ENCODE assay signal across 8 cellular contexts in the genomic region with DNA sequence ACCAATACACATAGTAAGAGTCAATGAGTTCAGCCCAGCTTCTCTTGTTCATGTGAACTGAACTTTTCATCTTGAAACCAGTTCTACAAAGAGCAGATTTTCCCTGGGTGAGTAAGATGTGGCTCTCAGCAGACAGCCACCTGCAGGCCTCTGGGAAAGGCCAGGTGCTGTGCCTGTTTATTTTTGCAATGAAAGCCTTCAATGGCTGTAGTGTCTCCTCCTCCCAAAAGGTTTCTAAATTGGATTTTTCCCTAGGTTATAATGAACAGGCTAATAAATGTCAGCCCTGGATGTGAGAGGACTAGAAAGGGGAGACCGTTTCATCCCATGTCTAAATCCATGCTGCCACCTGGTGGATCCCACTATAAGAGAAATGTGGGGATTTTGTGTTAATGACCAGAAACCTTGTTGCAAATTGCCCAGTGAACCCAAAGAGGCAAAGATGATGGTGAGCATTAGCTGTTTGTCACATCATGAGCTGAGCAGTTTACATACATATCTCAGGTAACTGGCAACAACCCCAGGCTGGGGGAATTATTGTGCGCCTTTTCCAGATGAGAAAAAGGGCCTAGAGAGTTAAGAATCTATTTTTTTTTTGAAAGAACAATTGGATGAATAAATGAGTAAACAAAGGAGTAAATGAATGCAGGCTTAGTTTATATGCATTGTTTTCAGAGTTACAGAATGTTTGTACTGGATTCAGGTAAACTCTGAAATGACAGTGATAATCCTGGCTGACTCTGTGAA. TPM values are rescaled to one million over a fixed set of nuclear protein-coding genes. Genes with fewer than 3 reads are reported as not detected.
A peak's percentile ranks its signal among the peaks of the same experiment; 100 is the strongest.
DNase-seq lines count a peak whose midpoint lies in the region; ATAC-seq, FAIRE-seq and TF ChIP-seq lines count a peak whose summit lies in the region.

No MANE protein-coding gene starts in this region.

- FAIRE-seq in A549 (lab: Jason Lieb, UNC): peak; percentile 80

- no peaks in the 10 kb centered on the region for H3K4me1 Mint-ChIP-seq in natural killer cell

- no peaks in the 10 kb centered on the region for H3F3A ChIP-seq in Loucy (ENCODE audit: low read depth)

- H3K27me3 Mint-ChIP-seq in natural killer cell (ENCODE audit: low read depth in 2 of 2): peaks cover 11 to 16% of the 10 kb centered on the region in 2 donors

- H3K4me3 ChIP-seq in A549: no peak overlapping the region
- no peak overlapping the region for H3K4me3 ChIP-seq in Loucy (ENCODE audit: low read length, poor library complexity, severe bottlenecking)
- no peak overlapping the region for H3K4me3 ChIP-seq in RWPE2 (ENCODE audit: severe bottlenecking)
- H3K4me3 ChIP-seq in esophagus (ENCODE audit: low read depth in 1 of 2, low read length in 2 of 2): no peak overlapping the region

- POLR2A ChIA-PET in A549 (lab: Yijun Ruan, JAX): no interaction called here

- no peak overlapping the region for H3K27ac Mint-ChIP-seq in natural killer cell

- TF ChIP-seq EP300 in A549 (IDR thresholded peaks at IDR 0.05): no peak

- no peaks in the 10 kb centered on the region for H3K9me2 ChIP-seq in Loucy (replicated peaks; ENCODE audit: low read depth, low read length)

- TF ChIP-seq RAD21 in A549 (conservative IDR thresholded peaks at IDR 0.05 in 1 of 2, IDR thresholded peaks at IDR 0.05 in 1 of 2): peak; percentile 98 to 99

- no peak for TF ChIP-seq POLR2A in A549 (IDR thresholded peaks at IDR 0.05; ENCODE audit: low read length)

- DNase-seq in A549 (ENCODE audit: low read depth in 1 of 2, low spot score in 1 of 2): peak; percentile 70 to 76
- peak; percentile 84 for DNase-seq in ELR (ENCODE audit: low read depth)
- no peak for DNase-seq in RWPE2 (ENCODE audit: low spot score)
- peak; percentile 83 for DNase-seq in pons (ENCODE audit: low spot score)
- DNase-seq in natural killer cell: no peak

- ATAC-seq in A549 (no peak), RWPE2 (ENCODE audit: low read depth) (no peak), HG02763 (IDR thresholded peaks at IDR 0.05; ENCODE audit: unreplicated experiment) (no peak), natural killer cell (no peak)

- no peaks in the 10 kb centered on the region for H3K36me3 ChIP-seq in Loucy (ENCODE audit: insufficient read depth, low read length)
- H3K36me3 ChIP-seq in RWPE2 (ENCODE audit: low read depth): no peaks in the 10 kb centered on the region
- no peaks in the 10 kb centered on the region for H3K36me3 ChIP-seq in esophagus (ENCODE audit: control insufficient read depth in 2 of 2, insufficient read depth in 2 of 2, low read length in 1 of 2)

- H3K9me3 ChIP-seq in A549: peaks cover 5% of the 10 kb centered on the region; the same call in 1 of the 3 replicates
- H3K9me3 ChIP-seq in Loucy (ENCODE audit: insufficient read depth, low read depth, low read length): no peaks in the 10 kb centered on the region
- no peaks in the 10 kb centered on the region for H3K9me3 ChIP-seq in RWPE2 (ENCODE audit: severe bottlenecking)
- H3K9me3 ChIP-seq in esophagus (ENCODE audit: control insufficient read depth in 2 of 2, insufficient read depth in 1 of 2, low read depth in 1 of 2, low read length in 1 of 2): no peaks in the 10 kb centered on the region

- H3K4me2 ChIP-seq in A549 (no peak overlapping the region), Loucy (ENCODE audit: low read depth, low read length, poor library complexity, severe bottlenecking) (no peak overlapping the region)

- peak overlapping the region; percentile 94 to 96; a peak in 5 of 6 replicates for H3K27ac ChIP-seq in A549
- H3K27ac ChIP-seq in RWPE2 (ENCODE audit: poor library complexity, severe bottlenecking): peak overlapping the region; percentile 100
- peak overlapping the region; percentile 62 to 76 for H3K27ac ChIP-seq in esophagus (ENCODE audit: low read depth in 2 of 2, low read length in 1 of 2)

- CTCF ChIA-PET in A549 (lab: Yijun Ruan, JAX): interaction anchor here (0.6 to 12.6 kb wide), 48 partner anchors 9 to 878 kb away, joined by 3 to 216 read pairs (median 4); a partner anchor contains a TSS

- no peak overlapping the region for H3K9ac ChIP-seq in Loucy (ENCODE audit: low read depth, low read length, poor library complexity, severe bottlenecking)

- H3K36me3 Mint-ChIP-seq in natural killer cell: no peaks in the 10 kb centered on the region

- TF ChIP-seq CTCF in A549 (IDR thresholded peaks at IDR 0.05): peak; percentile 92
- TF ChIP-seq CTCF in Loucy (conservative IDR thresholded peaks at IDR 0.05; ENCODE audit: low read length): peak; percentile 74
- TF ChIP-seq CTCF in RWPE2 (IDR thresholded peaks at IDR 0.05; ENCODE audit: poor library complexity, severe bottlenecking): peak; percentile 93
- TF ChIP-seq CTCF in natural killer cell (IDR thresholded peaks at IDR 0.05): no peak

- no peak overlapping the region for H3K4me3 Mint-ChIP-seq in natural killer cell

- WGBS in A549 (ENCODE audit: missing lambda C conversion rate): 43% methylated on average over 2 of the region's 2 CpGs
- whole genome bisulfite sequencing in esophagus, 2 donors: 50 to 52% methylated on average over 2 of the region's 2 CpGs

- no peaks in the 10 kb centered on the region for H3K9me3 Mint-ChIP-seq in natural killer cell

- H3K4me1 ChIP-seq in A549: peaks cover 45% of the 10 kb centered on the region
- H3K4me1 ChIP-seq in Loucy (ENCODE audit: insufficient read depth, low read length, poor library complexity, severe bottlenecking): no peaks in the 10 kb centered on the region
- peaks cover 50% of the 10 kb centered on the region for H3K4me1 ChIP-seq in RWPE2 (ENCODE audit: insufficient read depth, poor library complexity, severe bottlenecking)
- peaks cover 0 to 24% of the 10 kb centered on the region in 2 donors for H3K4me1 ChIP-seq in esophagus (ENCODE audit: control insufficient read depth in 2 of 2, insufficient read depth in 2 of 2, low read length in 1 of 2)

- intact Hi-C loops in natural killer cell (cut with micrococcal nuclease): no loop called here

- H3K79me2 ChIP-seq in Loucy (ENCODE audit: insufficient read depth, low read length): no peaks in the 10 kb centered on the region

- H3K27me3 ChIP-seq in Loucy (ENCODE audit: insufficient read depth, low read length, poor library complexity, severe bottlenecking) (no peaks in the 10 kb centered on the region), RWPE2 (ENCODE audit: insufficient read depth, poor library complexity, severe bottlenecking) (no peaks in the 10 kb centered on the region), esophagus (ENCODE audit: control insufficient read depth in 1 of 2, insufficient read depth in 2 of 2, low read length in 2 of 2) (no peaks in the 10 kb centered on the region)

- H2AFZ ChIP-seq in Loucy (ENCODE audit: low read length): no peak overlapping the region

- no peaks in the 10 kb centered on the region for H4K20me1 ChIP-seq in Loucy (ENCODE audit: insufficient read depth, low read length, poor library complexity, severe bottlenecking)

TF ChIP-seq in A549, 52 proteins besides CTCF, POLR2A, EP300 and RAD21:
- TF ChIP-seq SMC3 (IDR thresholded peaks at IDR 0.05): peak; percentile 99
- no peak for TF ChIP-seq NR3C1 (IDR thresholded peaks at IDR 0.05)

RNA-seq across cellular contexts. Expression of a gene that starts 12.7 kb away (rescaled TPM):
- polyA plus RNA-seq in A549 (2011; rRNA removed) (0.42 TPM in 1 of 2 replicates, not detected in the other), A549 (2017; fragmentation: RNase III; extraction: RNeasy Plus Mini Kit Qiagen cat#74134 plus additional on column Dnase treatment) (0.15 to 0.34 TPM in 2 of 3 replicates, not detected in the other), esophagus (under 1 TPM; 0.21 to 0.51 TPM)
- polyA plus RNA-seq in A549 (2012; cell fraction: cytosol; rRNA removed): 0.05 TPM in 2 replicates
- 0.40 and 4.8 TPM in 2 replicates for polyA plus RNA-seq in A549 (2012; cell fraction: nucleus; rRNA removed)
- not detected in 2 replicates for polyA minus RNA-seq in A549 (2011; rRNA and poly(A)+ RNA removed)
- total RNA-seq in natural killer cell: not detected

RNA-seq across cellular contexts. Expression of a gene that starts 48.3 kb away (rescaled TPM):
- polyA plus RNA-seq in A549 (2011; rRNA removed) (335 and 499 TPM in 2 replicates), A549 (2017; fragmentation: RNase III; extraction: RNeasy Plus Mini Kit Qiagen cat#74134 plus additional on column Dnase treatment) (358 to 439 TPM (median 375 TPM) in 3 replicates), esophagus (100 to 1,000 TPM; 328 to 334 TPM)
- polyA plus RNA-seq in A549 (2012; cell fraction: cytosol; rRNA removed): 214 and 235 TPM in 2 replicates
- polyA plus RNA-seq in A549 (2012; cell fraction: nucleus; rRNA removed): 88.8 and 160 TPM in 2 replicates
- 189 and 242 TPM in 2 replicates for polyA minus RNA-seq in A549 (2011; rRNA and poly(A)+ RNA removed)
- total RNA-seq in natural killer cell: 10 to 100 TPM; 25.0 to 29.4 (median 26.4) TPM

Comparison
In these comparisons a context has a peak if more than half of its experiments do, and no peak if none do; other contexts are left out.
1. DNase-seq: peak in A549 (2 of 2), ELR (single experiment) and pons (single experiment); none in RWPE2 (single experiment) and natural killer cell (single experiment).
2. Peak in every context shown above with its lines, with median percentiles within 50 percentile points of each other: H3K27ac ChIP-seq.